ENCODE assay signal across 9 cellular contexts in genomic region chr3:63961891-63962290, GRCh38. TPM values are rescaled to one million over a fixed set of nuclear protein-coding genes. Genes with fewer than 3 reads are reported as not detected.
A peak's percentile ranks its signal among the peaks of the same experiment; 100 is the strongest.
DNase-seq lines count a peak whose midpoint lies in the region; ATAC-seq and TF ChIP-seq lines count a peak whose summit lies in the region.
"Had no signal": no experiment of that assay in that cellular context is flagged by ENCODE, and none has a peak within 500 bp of the region (broad histone marks: within the 10 kb centered on the region; RNA-seq: fewer than 3 reads in every experiment).

No MANE protein-coding gene starts in this region.

- H3K4me3 ChIP-seq in fibroblast of mammary gland (ENCODE audit: control insufficient read depth, low read depth, low read length) (no peak overlapping the region), psoas muscle (no peak overlapping the region)
- H3K4me3 ChIP-seq: BLaER1 had no signal

- ATAC-seq in HG03521 (IDR thresholded peaks at IDR 0.05; ENCODE audit: unreplicated experiment) (peak; percentile 75), psoas muscle (peak; percentile 64 to 78 (median 73))

- POLR2A ChIA-PET in RWPE1 (lab: Yijun Ruan, JAX; ENCODE audit: low non-redundant PET) = no interaction called here

- H3K4me1 ChIP-seq in psoas muscle = peaks cover 61% of the 10 kb centered on the region

- H3K27ac ChIP-seq in RWPE1 (no peak overlapping the region), psoas muscle (peak overlapping the region; percentile 69)
- H3K27ac ChIP-seq: BLaER1 had no signal

- TF ChIP-seq CTCF in GM20000 (IDR thresholded peaks at IDR 0.05; ENCODE audit: extremely low read depth, missing control alignments) = peak; percentile 25
- TF ChIP-seq CTCF in RWPE1 (conservative IDR thresholded peaks at IDR 0.05; ENCODE audit: low read depth) = peak; percentile 75
- TF ChIP-seq CTCF in fibroblast of mammary gland (conservative IDR thresholded peaks at IDR 0.05; ENCODE audit: control insufficient read depth, insufficient read depth, low read depth, low read length) = peak; percentile 64
- peak; percentile 71 for TF ChIP-seq CTCF in psoas muscle (IDR thresholded peaks at IDR 0.05)

- CTCF ChIA-PET in RWPE1 (lab: Yijun Ruan, JAX) = interaction anchor here (0.6 to 1.2 kb wide), 3 partner anchors 16 to 56 kb away, joined by 4 to 6 read pairs (median 4); no protein-coding TSS in a partner anchor

- no peaks in the 10 kb centered on the region for H3K27me3 ChIP-seq in psoas muscle (ENCODE audit: insufficient read depth in 3 of 3, low read length in 2 of 3)
- H3K27me3 ChIP-seq: BLaER1 had no signal

- DNase-seq in DMS79 treated with DMSO at 0.1 percent for 48 hours (lab: John Stamatoyannopoulos, UW) (peak; percentile 8), DMS79 (lab: John Stamatoyannopoulos, UW) (no peak), GM20000 (ENCODE audit: low spot score) (peak; percentile 41), RWPE1 (ENCODE audit: low spot score) (peak; percentile 49), fibroblast of mammary gland (ENCODE audit: low read depth) (peak; percentile 59), psoas muscle (no peak), 8988T (no peak)

- intact Hi-C loops in psoas muscle (cut with DNase I) = no loop called here

- H3K9me3 ChIP-seq in psoas muscle = no peaks in the 10 kb centered on the region
- H3K9me3 ChIP-seq: BLaER1 had no signal

- H3K36me3 ChIP-seq in psoas muscle (ENCODE audit: insufficient read depth in 1 of 2, low read depth in 1 of 2) = no peaks in the 10 kb centered on the region

- WGBS in psoas muscle, 3 donors = 10 to 29% (median 17%) methylated on average over 2 of the region's 2 CpGs

RNA-seq across cellular contexts. Expression of gene SCAANT1, which starts 49.7 kb away (rescaled TPM):
- not detected for total RNA-seq in psoas muscle
- polyA plus RNA-seq in psoas muscle = not detected

Comparison
In these comparisons a context has a peak if more than half of its experiments do, and no peak if none do; other contexts are left out.
1. DNase-seq: peak in DMS79 treated with DMSO at 0.1 percent for 48 hours (single experiment), GM20000 (single experiment), RWPE1 (single experiment) and fibroblast of mammary gland (single experiment); none in DMS79 (single experiment), psoas muscle (0 of 2) and 8988T (single experiment).
2. CTCF ChIP-seq: peak in every context shown above with its lines; median percentile 75 in RWPE1; 71 in psoas muscle; 64 in fibroblast of mammary gland; 25 in GM20000.